Comparison of ENCODE assay signal across 8 cellular contexts in genomic region chr5:163506726-163507125, GRCh38. TPM values are rescaled to one million over a fixed set of nuclear protein-coding genes. Genes with fewer than 3 reads are reported as not detected.
DNase-seq lines count a peak whose midpoint lies in the region; ATAC-seq and TF ChIP-seq lines count a peak whose summit lies in the region.

No MANE protein-coding gene starts in this region.

- no peak overlapping the region for H3K23ac ChIP-seq in H9 (ENCODE audit: insufficient read length, low read depth, low read length)

- H3K27ac ChIP-seq in H9 (ENCODE audit: insufficient read length, low read depth, low read length), result no peak overlapping the region
- H3K27ac ChIP-seq in iPS-18a (ENCODE audit: low read length), result no peak overlapping the region

- ATAC-seq in activated T-helper 17 cell treated with anti-CD3 and anti-CD28 coated beads, Interleukin-2, amount 50 U/mL, for 72 hours (replicated peaks), result peak; percentile 49
- peak; percentile 20 for ATAC-seq in stimulated activated naive CD8-positive, alpha-beta T cell treated with anti-CD3 and anti-CD28 coated beads, Interleukin-15, amount 100 ng/mL, for 72 hours
- ATAC-seq in GM19328 (IDR thresholded peaks at IDR 0.05; ENCODE audit: unreplicated experiment), result no peak

- H2AFZ ChIP-seq in H9 (ENCODE audit: low read length), result no peak overlapping the region

- H3K4me3 ChIP-seq in AG04449 (ENCODE audit: low read depth, low read length) (peak overlapping the region; percentile 78), iPS-18a (ENCODE audit: low read length) (peak overlapping the region; percentile 85)

- H2BK12ac ChIP-seq in H9 (ENCODE audit: insufficient read length, low read depth, low read length), result no peak overlapping the region

- no peak overlapping the region for H3K18ac ChIP-seq in H9 (ENCODE audit: insufficient read length, low read depth, low read length)

- no peak overlapping the region for H3K27ac Mint-ChIP-seq in H9
- peak overlapping the region; percentile 99 for H3K27ac Mint-ChIP-seq in activated T-helper 17 cell treated with anti-CD3 and anti-CD28 coated beads, Interleukin-2, amount 50 U/mL, for 72 hours
- H3K27ac Mint-ChIP-seq in stimulated activated naive CD8-positive, alpha-beta T cell treated with anti-CD3 and anti-CD28 coated beads, Interleukin-15, amount 100 ng/mL, for 72 hours, result peak overlapping the region; percentile 98

- CTCF ChIA-PET in AG04449 (lab: Yijun Ruan, JAX), result interaction anchor here (0.7 to 1.5 kb wide), 4 partner anchors 32 to 56 kb away, joined by 3 to 6 read pairs (median 3); no protein-coding TSS in a partner anchor

- no peak overlapping the region for H3K14ac ChIP-seq in H9 (ENCODE audit: insufficient read depth, low read length)

- H3K4ac ChIP-seq in H9 (ENCODE audit: low read depth, low read length), result no peak overlapping the region

- H3K9ac ChIP-seq in H9 (ENCODE audit: extremely low read depth, insufficient read length, low read length) (peak overlapping the region; percentile 95), iPS-18a (ENCODE audit: low read length) (peak overlapping the region; percentile 96)

- no peak overlapping the region for H3K56ac ChIP-seq in H9 (ENCODE audit: insufficient read length, low read depth, low read length)

- peaks cover 43% of the 10 kb centered on the region for H3K79me2 ChIP-seq in H9 (ENCODE audit: insufficient read depth, low read length)

- H2BK15ac ChIP-seq in H9 (ENCODE audit: low read depth, low read length), result no peak overlapping the region

- no peak for DNase-seq in AG04449 (ENCODE audit: low read depth, low spot score)
- DNase-seq in H9, result no peak
- peak in 1 of 2 donors; percentile 15 for DNase-seq in stimulated activated naive CD8-positive, alpha-beta T cell treated with anti-CD3 and anti-CD28 coated beads, Interleukin-15, amount 100 ng/mL, for 72 hours
- no peak for DNase-seq in DMS79 (lab: John Stamatoyannopoulos, UW)
- no peak for DNase-seq in stimulated activated CD4-positive, alpha-beta T cell treated with anti-CD3 and anti-CD28 coated beads, Interleukin-4, amount 100 ng/mL, for 4 hours

- H3K9me3 Mint-ChIP-seq in H9, result no peaks in the 10 kb centered on the region; a peak in 1 of 5 replicates
- no peaks in the 10 kb centered on the region for H3K9me3 Mint-ChIP-seq in activated T-helper 17 cell treated with anti-CD3 and anti-CD28 coated beads, Interleukin-2, amount 50 U/mL, for 72 hours
- H3K9me3 Mint-ChIP-seq in stimulated activated naive CD8-positive, alpha-beta T cell treated with anti-CD3 and anti-CD28 coated beads, Interleukin-15, amount 100 ng/mL, for 72 hours, result no peaks in the 10 kb centered on the region

- H2BK120ac ChIP-seq in H9 (ENCODE audit: low read depth, low read length, poor library complexity, severe bottlenecking), result no peak overlapping the region

- H3K4me3 Mint-ChIP-seq in H9, result peak overlapping the region; percentile 79 to 93
- H3K4me3 Mint-ChIP-seq in activated T-helper 17 cell treated with anti-CD3 and anti-CD28 coated beads, Interleukin-2, amount 50 U/mL, for 72 hours, result peak overlapping the region; percentile 93
- H3K4me3 Mint-ChIP-seq in stimulated activated naive CD8-positive, alpha-beta T cell treated with anti-CD3 and anti-CD28 coated beads, Interleukin-15, amount 100 ng/mL, for 72 hours, result peak overlapping the region; percentile 91 to 95

- WGBS in H9 (ENCODE audit: extremely low coverage, insufficient read length, low lambda C conversion rate), result no CpG with 5 or more reads among the region's 8 CpGs

- H3K9me3 ChIP-seq in H9 (ENCODE audit: control insufficient read depth, low read depth, low read length) (no peaks in the 10 kb centered on the region), iPS-18a (ENCODE audit: control insufficient read depth, low read depth, low read length) (no peaks in the 10 kb centered on the region)

- H3K36me3 ChIP-seq in iPS-18a (ENCODE audit: control insufficient read depth, low read depth, low read length), result peaks cover 1% of the 10 kb centered on the region

- no peak overlapping the region for H4K91ac ChIP-seq in H9 (ENCODE audit: insufficient read length, low read depth, low read length)

- no peaks in the 10 kb centered on the region for H3K79me1 ChIP-seq in H9 (ENCODE audit: insufficient read depth, low read depth, low read length, poor library complexity, severe bottlenecking)

- POLR2A ChIA-PET in AG04449 (lab: Yijun Ruan, JAX), result interaction anchor here (1.7 kb wide), 1 partner anchor 46 kb away, joined by 5 read pairs; the partner anchor contains the start of genes HMMR and NUDCD2

- no peaks in the 10 kb centered on the region for H3K27me3 ChIP-seq in H9 (ENCODE audit: insufficient read depth, low read length)
- H3K27me3 ChIP-seq in iPS-18a (ENCODE audit: control insufficient read depth, insufficient read depth, low read length), result no peaks in the 10 kb centered on the region

- no peak overlapping the region for H2BK5ac ChIP-seq in H9 (ENCODE audit: insufficient read length, low read length)

- no peaks in the 10 kb centered on the region for H3K27me3 Mint-ChIP-seq in H9 (ENCODE audit: low read depth)
- H3K27me3 Mint-ChIP-seq in activated T-helper 17 cell treated with anti-CD3 and anti-CD28 coated beads, Interleukin-2, amount 50 U/mL, for 72 hours, result no peaks in the 10 kb centered on the region
- no peaks in the 10 kb centered on the region for H3K27me3 Mint-ChIP-seq in stimulated activated naive CD8-positive, alpha-beta T cell treated with anti-CD3 and anti-CD28 coated beads, Interleukin-15, amount 100 ng/mL, for 72 hours

- H4K20me1 ChIP-seq in H9 (ENCODE audit: control insufficient read depth, insufficient read depth, insufficient read length), result no peaks in the 10 kb centered on the region

- peaks cover 45 to 46% of the 10 kb centered on the region in 2 experiments for H3K4me1 Mint-ChIP-seq in H9
- peaks cover 6% of the 10 kb centered on the region for H3K4me1 Mint-ChIP-seq in activated T-helper 17 cell treated with anti-CD3 and anti-CD28 coated beads, Interleukin-2, amount 50 U/mL, for 72 hours
- peaks cover 32% of the 10 kb centered on the region for H3K4me1 Mint-ChIP-seq in stimulated activated naive CD8-positive, alpha-beta T cell treated with anti-CD3 and anti-CD28 coated beads, Interleukin-15, amount 100 ng/mL, for 72 hours

- no peak overlapping the region for H2AK5ac ChIP-seq in H9 (ENCODE audit: insufficient read length, low read length)

- peak overlapping the region; percentile 100 for H3K4me2 ChIP-seq in H9 (ENCODE audit: insufficient read depth, insufficient read length, low read length)

- no peak overlapping the region for H3T11ph ChIP-seq in H9 (ENCODE audit: low read length)

- peaks cover 3% of the 10 kb centered on the region; the same call in 1 of the 2 replicates for H3K4me1 ChIP-seq in H9 (ENCODE audit: insufficient read depth, low read length)
- H3K4me1 ChIP-seq in iPS-18a (ENCODE audit: control insufficient read depth, low read depth, low read length), result peaks cover 27% of the 10 kb centered on the region

- no peak overlapping the region for H2BK20ac ChIP-seq in H9 (ENCODE audit: low read depth, low read length, poor library complexity, severe bottlenecking)

- H3K23me2 ChIP-seq in H9 (ENCODE audit: insufficient read length, low read depth, low read length, poor library complexity, severe bottlenecking), result peaks cover 12% of the 10 kb centered on the region

- peaks cover 4 to 21% (median 11%) of the 10 kb centered on the region in 3 experiments; a peak in 6 of 7 replicates for H3K36me3 Mint-ChIP-seq in H9 (ENCODE audit: insufficient read depth in 1 of 3, low read depth in 3 of 3)
- peaks cover 63% of the 10 kb centered on the region for H3K36me3 Mint-ChIP-seq in activated T-helper 17 cell treated with anti-CD3 and anti-CD28 coated beads, Interleukin-2, amount 50 U/mL, for 72 hours (ENCODE audit: low read depth)

- TF ChIP-seq CTCF in AG04449 (IDR thresholded peaks at IDR 0.05; ENCODE audit: insufficient read depth, low read length, missing control alignments) (no peak), H9 (conservative IDR thresholded peaks at IDR 0.05) (no peak)

- no peak overlapping the region for H4K8ac ChIP-seq in H9 (replicated peaks; ENCODE audit: insufficient read length, low read depth, low read length)

- H4K5ac ChIP-seq in H9 (ENCODE audit: insufficient read length, low read depth, low read length), result no peak overlapping the region

RNA-seq across cellular contexts. Expression of gene MAT2B, which starts 1.3 kb away (rescaled TPM):
- 48.4 and 49.1 TPM in 2 replicates for total RNA-seq in H9 (2021)
- total RNA-seq in activated T-helper 17 cell treated with anti-CD3 and anti-CD28 coated beads, Interleukin-2, amount 50 U/mL, for 72 hours, result 100 to 1,000 TPM in 1 of 2 donors, 10 to 100 TPM in 1; 80.0 to 127 TPM

RNA-seq across cellular contexts. Expression of gene HMMR, which starts 46.3 kb away (rescaled TPM):
- total RNA-seq in H9 (2021), result 36.2 and 37.9 TPM in 2 replicates
- 10 to 100 TPM; 68.0 to 79.8 TPM for total RNA-seq in activated T-helper 17 cell treated with anti-CD3 and anti-CD28 coated beads, Interleukin-2, amount 50 U/mL, for 72 hours

RNA-seq across cellular contexts. Expression of gene NUDCD2, which starts 46.8 kb away (rescaled TPM):
- total RNA-seq in H9 (2021), result 42.2 and 45.6 TPM in 2 replicates
- 10 to 100 TPM; 46.5 to 55.7 TPM for total RNA-seq in activated T-helper 17 cell treated with anti-CD3 and anti-CD28 coated beads, Interleukin-2, amount 50 U/mL, for 72 hours

Comparison
In these comparisons a context has a peak if more than half of its experiments do, and no peak if none do; other contexts are left out.
1. H3K27ac Mint-ChIP-seq: peak in activated T-helper 17 cell treated with anti-CD3 and anti-CD28 coated beads, Interleukin-2, amount 50 U/mL, for 72 hours (single experiment) and stimulated activated naive CD8-positive, alpha-beta T cell treated with anti-CD3 and anti-CD28 coated beads, Interleukin-15, amount 100 ng/mL, for 72 hours (2 of 2); none in H9 (0 of 3).
2. Peak in every context shown above with its lines, with median percentiles within 50 percentile points of each other: H3K4me3 Mint-ChIP-seq.